19 cellular contexts compared by ENCODE assay signal in the genomic region with DNA sequence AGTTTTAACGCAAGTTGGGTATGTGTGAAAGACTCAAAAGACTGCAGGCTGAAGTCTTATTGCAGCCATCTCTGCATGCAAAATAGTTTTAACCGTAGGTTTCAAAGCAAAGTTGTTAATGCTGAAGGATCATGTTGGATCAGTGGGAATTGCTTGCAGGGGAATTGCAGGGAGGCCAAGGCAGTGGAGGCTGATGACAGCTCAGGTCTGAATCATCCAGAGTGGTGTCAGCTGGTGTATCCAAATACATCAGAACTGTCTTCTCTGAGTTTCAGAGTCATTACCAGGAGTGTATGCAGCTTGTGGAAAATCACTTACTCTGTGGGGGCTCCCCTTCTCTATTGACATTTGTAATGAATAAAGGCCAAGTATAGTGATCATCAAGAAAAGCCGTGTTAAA.
"Had no signal": no experiment of that assay in that cellular context is flagged by ENCODE, and none has a peak within 500 bp of the region (broad histone marks: within the 10 kb centered on the region; RNA-seq: fewer than 3 reads in every experiment).

No MANE protein-coding gene starts in this region.

- H3K4me1 ChIP-seq: esophagus squamous epithelium, parathyroid adenoma, right atrium auricular region had no signal

- ATAC-seq: activated naive CD4-positive, alpha-beta T cell treated with anti-CD3 and anti-CD28 coated beads, Interleukin-2, amount 50 U/mL, for 72 hours; activated T-cell treated with anti-CD3 and anti-CD28 coated beads, Interleukin-2, amount 50 U/mL, for 4 hours; gastroesophageal sphincter; stimulated activated effector memory CD8-positive, alpha-beta T cell treated with anti-CD3 and anti-CD28 coated beads, Interleukin-12 subunit alpha, Interleukin-12 subunit beta, amount 100 ng/mL, for 72 hours; T-cell had no signal

- H3K27me3 ChIP-seq: esophagus squamous epithelium, gastroesophageal sphincter, right atrium auricular region had no signal

- H3K27ac ChIP-seq: esophagus squamous epithelium, gastroesophageal sphincter, parathyroid adenoma, right atrium auricular region had no signal

- H3K4me3 ChIP-seq: esophagus squamous epithelium, gastroesophageal sphincter, lung, right atrium auricular region had no signal

- DNase-seq: activated CD4-positive, alpha-beta memory T cell treated with anti-CD3 and anti-CD28 coated beads for 36 hours; activated CD4-positive, alpha-beta T cell treated with anti-CD3 and anti-CD28 coated beads for 1 hour; activated effector memory CD4-positive, alpha-beta T cell treated with anti-CD3 and anti-CD28 coated beads, Interleukin-2, amount 50 U/mL, for 16 hours; activated T-cell treated with anti-CD3 and anti-CD28 coated beads, Interleukin-2, amount 50 U/mL, for 4 hours; amniotic stem cell; dermis blood vessel endothelial cell; esophagus squamous epithelium; hypothalamus; kidney glomerular epithelial cell; naive B cell; substantia nigra; T-cell; T1000 had no signal
